In the genomic region with DNA sequence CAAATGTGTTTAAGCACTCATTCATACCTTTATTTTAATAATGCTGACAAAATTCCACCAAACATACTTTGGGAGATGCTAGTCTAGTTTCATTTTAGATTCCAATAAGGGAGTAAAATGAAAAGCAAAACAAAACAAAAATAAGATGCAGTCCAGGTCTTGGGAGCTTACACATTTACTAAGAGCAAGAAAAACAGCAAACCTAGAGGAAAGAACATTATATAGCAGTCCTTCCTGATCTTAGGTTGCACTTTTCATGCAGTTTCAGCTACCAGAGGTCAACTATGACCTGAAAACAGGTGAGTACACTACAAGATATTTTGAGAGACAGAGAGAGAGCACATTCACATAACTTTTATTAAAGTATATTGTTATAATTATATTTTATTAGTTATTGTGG, we compare ENCODE assay signal across 1 cellular context.
TF ChIP-seq lines count a peak whose summit lies in the region.

No MANE protein-coding gene starts in this region.

TF ChIP-seq in GM23338, 12 proteins besides CTCF, POLR2A, EP300 and RAD21 (continued from another document):
- TF ChIP-seq, protein P1, sequence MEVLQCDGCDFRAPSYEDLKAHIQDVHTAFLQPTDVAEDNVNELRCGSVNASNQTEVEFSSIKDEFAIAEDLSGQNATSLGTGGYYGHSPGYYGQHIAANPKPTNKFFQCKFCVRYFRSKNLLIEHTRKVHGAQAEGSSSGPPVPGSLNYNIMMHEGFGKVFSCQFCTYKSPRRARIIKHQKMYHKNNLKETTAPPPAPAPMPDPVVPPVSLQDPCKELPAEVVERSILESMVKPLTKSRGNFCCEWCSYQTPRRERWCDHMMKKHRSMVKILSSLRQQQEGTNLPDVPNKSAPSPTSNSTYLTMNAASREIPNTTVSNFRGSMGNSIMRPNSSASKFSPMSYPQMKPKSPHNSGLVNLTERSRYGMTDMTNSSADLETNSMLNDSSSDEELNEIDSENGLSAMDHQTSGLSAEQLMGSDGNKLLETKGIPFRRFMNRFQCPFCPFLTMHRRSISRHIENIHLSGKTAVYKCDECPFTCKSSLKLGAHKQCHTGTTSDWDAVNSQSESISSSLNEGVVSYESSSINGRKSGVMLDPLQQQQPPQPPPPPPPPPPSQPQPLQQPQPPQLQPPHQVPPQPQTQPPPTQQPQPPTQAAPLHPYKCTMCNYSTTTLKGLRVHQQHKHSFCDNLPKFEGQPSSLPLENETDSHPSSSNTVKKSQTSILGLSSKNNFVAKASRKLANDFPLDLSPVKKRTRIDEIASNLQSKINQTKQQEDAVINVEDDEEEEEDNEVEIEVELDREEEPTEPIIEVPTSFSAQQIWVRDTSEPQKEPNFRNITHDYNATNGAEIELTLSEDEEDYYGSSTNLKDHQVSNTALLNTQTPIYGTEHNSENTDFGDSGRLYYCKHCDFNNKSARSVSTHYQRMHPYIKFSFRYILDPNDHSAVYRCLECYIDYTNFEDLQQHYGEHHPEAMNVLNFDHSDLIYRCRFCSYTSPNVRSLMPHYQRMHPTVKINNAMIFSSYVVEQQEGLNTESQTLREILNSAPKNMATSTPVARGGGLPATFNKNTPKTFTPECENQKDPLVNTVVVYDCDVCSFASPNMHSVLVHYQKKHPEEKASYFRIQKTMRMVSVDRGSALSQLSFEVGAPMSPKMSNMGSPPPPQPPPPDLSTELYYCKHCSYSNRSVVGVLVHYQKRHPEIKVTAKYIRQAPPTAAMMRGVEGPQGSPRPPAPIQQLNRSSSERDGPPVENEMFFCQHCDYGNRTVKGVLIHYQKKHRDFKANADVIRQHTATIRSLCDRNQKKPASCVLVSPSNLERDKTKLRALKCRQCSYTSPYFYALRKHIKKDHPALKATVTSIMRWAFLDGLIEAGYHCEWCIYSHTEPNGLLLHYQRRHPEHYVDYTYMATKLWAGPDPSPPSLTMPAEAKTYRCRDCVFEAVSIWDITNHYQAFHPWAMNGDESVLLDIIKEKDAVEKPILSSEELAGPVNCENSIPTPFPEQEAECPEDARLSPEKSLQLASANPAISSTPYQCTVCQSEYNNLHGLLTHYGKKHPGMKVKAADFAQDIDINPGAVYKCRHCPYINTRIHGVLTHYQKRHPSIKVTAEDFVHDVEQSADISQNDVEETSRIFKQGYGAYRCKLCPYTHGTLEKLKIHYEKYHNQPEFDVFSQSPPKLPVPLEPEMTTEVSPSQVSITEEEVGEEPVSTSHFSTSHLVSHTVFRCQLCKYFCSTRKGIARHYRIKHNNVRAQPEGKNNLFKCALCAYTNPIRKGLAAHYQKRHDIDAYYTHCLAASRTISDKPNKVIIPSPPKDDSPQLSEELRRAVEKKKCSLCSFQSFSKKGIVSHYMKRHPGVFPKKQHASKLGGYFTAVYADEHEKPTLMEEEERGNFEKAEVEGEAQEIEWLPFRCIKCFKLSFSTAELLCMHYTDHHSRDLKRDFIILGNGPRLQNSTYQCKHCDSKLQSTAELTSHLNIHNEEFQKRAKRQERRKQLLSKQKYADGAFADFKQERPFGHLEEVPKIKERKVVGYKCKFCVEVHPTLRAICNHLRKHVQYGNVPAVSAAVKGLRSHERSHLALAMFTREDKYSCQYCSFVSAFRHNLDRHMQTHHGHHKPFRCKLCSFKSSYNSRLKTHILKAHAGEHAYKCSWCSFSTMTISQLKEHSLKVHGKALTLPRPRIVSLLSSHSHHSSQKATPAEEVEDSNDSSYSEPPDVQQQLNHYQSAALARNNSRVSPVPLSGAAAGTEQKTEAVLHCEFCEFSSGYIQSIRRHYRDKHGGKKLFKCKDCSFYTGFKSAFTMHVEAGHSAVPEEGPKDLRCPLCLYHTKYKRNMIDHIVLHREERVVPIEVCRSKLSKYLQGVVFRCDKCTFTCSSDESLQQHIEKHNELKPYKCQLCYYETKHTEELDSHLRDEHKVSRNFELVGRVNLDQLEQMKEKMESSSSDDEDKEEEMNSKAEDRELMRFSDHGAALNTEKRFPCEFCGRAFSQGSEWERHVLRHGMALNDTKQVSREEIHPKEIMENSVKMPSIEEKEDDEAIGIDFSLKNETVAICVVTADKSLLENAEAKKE (CRISPR knock-in tag; IDR thresholded peaks at IDR 0.05), result no peak
- TF ChIP-seq EZH2phosphoT487 (IDR thresholded peaks at IDR 0.05; ENCODE audit: unreplicated experiment) (no peak), POLR2AphosphoS5 (IDR thresholded peaks at IDR 0.05; ENCODE audit: low read depth) (no peak), ZNF331 (CRISPR knock-in tag; IDR thresholded peaks at IDR 0.05; ENCODE audit: low read depth) (no peak), STAT1 (IDR thresholded peaks at IDR 0.05; ENCODE audit: unreplicated experiment) (no peak), JUNB (IDR thresholded peaks at IDR 0.05; ENCODE audit: unreplicated experiment) (no peak), CREB1 (CRISPR knock-in tag; IDR thresholded peaks at IDR 0.05; ENCODE audit: low read depth) (no peak), ZNF114 (CRISPR knock-in tag; IDR thresholded peaks at IDR 0.05) (no peak), EZH2 (IDR thresholded peaks at IDR 0.05; ENCODE audit: low read depth, unreplicated experiment) (no peak)
- TF ChIP-seq, protein P2, sequence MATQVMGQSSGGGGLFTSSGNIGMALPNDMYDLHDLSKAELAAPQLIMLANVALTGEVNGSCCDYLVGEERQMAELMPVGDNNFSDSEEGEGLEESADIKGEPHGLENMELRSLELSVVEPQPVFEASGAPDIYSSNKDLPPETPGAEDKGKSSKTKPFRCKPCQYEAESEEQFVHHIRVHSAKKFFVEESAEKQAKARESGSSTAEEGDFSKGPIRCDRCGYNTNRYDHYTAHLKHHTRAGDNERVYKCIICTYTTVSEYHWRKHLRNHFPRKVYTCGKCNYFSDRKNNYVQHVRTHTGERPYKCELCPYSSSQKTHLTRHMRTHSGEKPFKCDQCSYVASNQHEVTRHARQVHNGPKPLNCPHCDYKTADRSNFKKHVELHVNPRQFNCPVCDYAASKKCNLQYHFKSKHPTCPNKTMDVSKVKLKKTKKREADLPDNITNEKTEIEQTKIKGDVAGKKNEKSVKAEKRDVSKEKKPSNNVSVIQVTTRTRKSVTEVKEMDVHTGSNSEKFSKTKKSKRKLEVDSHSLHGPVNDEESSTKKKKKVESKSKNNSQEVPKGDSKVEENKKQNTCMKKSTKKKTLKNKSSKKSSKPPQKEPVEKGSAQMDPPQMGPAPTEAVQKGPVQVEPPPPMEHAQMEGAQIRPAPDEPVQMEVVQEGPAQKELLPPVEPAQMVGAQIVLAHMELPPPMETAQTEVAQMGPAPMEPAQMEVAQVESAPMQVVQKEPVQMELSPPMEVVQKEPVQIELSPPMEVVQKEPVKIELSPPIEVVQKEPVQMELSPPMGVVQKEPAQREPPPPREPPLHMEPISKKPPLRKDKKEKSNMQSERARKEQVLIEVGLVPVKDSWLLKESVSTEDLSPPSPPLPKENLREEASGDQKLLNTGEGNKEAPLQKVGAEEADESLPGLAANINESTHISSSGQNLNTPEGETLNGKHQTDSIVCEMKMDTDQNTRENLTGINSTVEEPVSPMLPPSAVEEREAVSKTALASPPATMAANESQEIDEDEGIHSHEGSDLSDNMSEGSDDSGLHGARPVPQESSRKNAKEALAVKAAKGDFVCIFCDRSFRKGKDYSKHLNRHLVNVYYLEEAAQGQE (IDR thresholded peaks at IDR 0.05; ENCODE audit: unreplicated experiment), result no peak
- TF ChIP-seq, protein P3, sequence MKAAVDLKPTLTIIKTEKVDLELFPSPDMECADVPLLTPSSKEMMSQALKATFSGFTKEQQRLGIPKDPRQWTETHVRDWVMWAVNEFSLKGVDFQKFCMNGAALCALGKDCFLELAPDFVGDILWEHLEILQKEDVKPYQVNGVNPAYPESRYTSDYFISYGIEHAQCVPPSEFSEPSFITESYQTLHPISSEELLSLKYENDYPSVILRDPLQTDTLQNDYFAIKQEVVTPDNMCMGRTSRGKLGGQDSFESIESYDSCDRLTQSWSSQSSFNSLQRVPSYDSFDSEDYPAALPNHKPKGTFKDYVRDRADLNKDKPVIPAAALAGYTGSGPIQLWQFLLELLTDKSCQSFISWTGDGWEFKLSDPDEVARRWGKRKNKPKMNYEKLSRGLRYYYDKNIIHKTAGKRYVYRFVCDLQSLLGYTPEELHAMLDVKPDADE (IDR thresholded peaks at IDR 0.05), result no peak
TF ChIP-seq in GM23338: peak in this region for 0.
